Comparison of ENCODE assay signal across 17 cellular contexts in genomic region chr1:195096051-195096521, GRCh38.
DNase-seq lines count a peak whose midpoint lies in the region; ATAC-seq and TF ChIP-seq lines count a peak whose summit lies in the region.
"Had no signal": no experiment of that assay in that cellular context is flagged by ENCODE, and none has a peak within 500 bp of the region (broad histone marks: within the 10 kb centered on the region; RNA-seq: fewer than 3 reads in every experiment).

No MANE protein-coding gene starts in this region.

- H3K4me1 ChIP-seq in right atrium auricular region (no peaks in the 10 kb centered on the region), lower lobe of right lung (no peaks in the 10 kb centered on the region), aorta (ENCODE audit: control insufficient read depth in 1 of 2, insufficient read depth in 2 of 2, low read length in 2 of 2) (no peaks in the 10 kb centered on the region)

- intact Hi-C loops in Right ventricle myocardium superior (cut with DNase I) (no loop called here), lower lobe of right lung (cut with DNase I) (no loop called here), aorta (cut with DNase I) (no loop called here)

- H3K9me3 ChIP-seq in right atrium auricular region: no peaks in the 10 kb centered on the region
- H3K9me3 ChIP-seq in lower lobe of right lung: no peaks in the 10 kb centered on the region
- H3K9me3 ChIP-seq in aorta (ENCODE audit: control insufficient read depth, low read length): no peaks in the 10 kb centered on the region

- H3K36me3 ChIP-seq in right atrium auricular region (no peaks in the 10 kb centered on the region), lower lobe of right lung (no peaks in the 10 kb centered on the region), aorta (ENCODE audit: control insufficient read depth in 1 of 2, insufficient read depth in 2 of 2, low read length in 1 of 2) (no peaks in the 10 kb centered on the region)

- H3K4me3 ChIP-seq in right atrium auricular region: no peak overlapping the region
- no peak overlapping the region for H3K4me3 ChIP-seq in lower lobe of right lung
- no peak overlapping the region for H3K4me3 ChIP-seq in aorta (ENCODE audit: low read length in 2 of 2)

- H3K27ac ChIP-seq in right atrium auricular region (no peak overlapping the region), lower lobe of right lung (no peak overlapping the region), aorta (ENCODE audit: low read depth in 1 of 2, low read length in 2 of 2) (no peak overlapping the region)

- H3K27me3 ChIP-seq in right atrium auricular region: no peaks in the 10 kb centered on the region
- no peaks in the 10 kb centered on the region for H3K27me3 ChIP-seq in lower lobe of right lung (ENCODE audit: low read depth)
- H3K27me3 ChIP-seq in aorta (ENCODE audit: control insufficient read depth in 1 of 2, insufficient read depth in 2 of 2, low read length in 1 of 2): no peaks in the 10 kb centered on the region

- WGBS in aorta, 2 donors: 86 to 91% methylated on average over 9 of the region's 9 CpGs

- peak; percentile 20 for DNase-seq in Right ventricle myocardium superior
- no peak for DNase-seq in right atrium auricular region (ENCODE audit: low spot score)
- peak; percentile 28 for DNase-seq in ecto neural progenitor cell (ENCODE audit: low spot score)
- no peak for DNase-seq in lower lobe of right lung
- peak in 1 of 2 donors; percentile 52 for DNase-seq in aorta
- DNase-seq: DMS 273 treated with DMSO at 0.1 percent for 48 hours, KBM-7, NCI-H1105 treated with DMSO at 0.1 percent for 48 hours, NCI-H1694 treated with DMSO at 0.1 percent for 48 hours, NCI-H2227 treated with DMSO at 0.1 percent for 48 hours, NCI-H510A treated with DMSO at 0.1 percent for 48 hours, NCI-H774, SHP77 had no signal

- TF ChIP-seq CTCF in right atrium auricular region (IDR thresholded peaks at IDR 0.05) (no peak), lower lobe of right lung (IDR thresholded peaks at IDR 0.05) (no peak)

- no peak for ATAC-seq in Right ventricle myocardium superior (ENCODE audit: poor library complexity)
- peak; percentile 21 to 23 for ATAC-seq in lower lobe of right lung
- peak; percentile 29 for ATAC-seq in aorta (ENCODE audit: low FRiP score)
- no peak for ATAC-seq in GM21390 (IDR thresholded peaks at IDR 0.05; ENCODE audit: unreplicated experiment)
- ATAC-seq in HG03460 (IDR thresholded peaks at IDR 0.05; ENCODE audit: unreplicated experiment): no peak
- no peak for ATAC-seq in GM18498 (IDR thresholded peaks at IDR 0.05; ENCODE audit: unreplicated experiment)
- ATAC-seq: HepG2 had no signal

Comparison
In these comparisons a context has a peak if more than half of its experiments do, and no peak if none do; other contexts are left out.
1. DNase-seq: peak in Right ventricle myocardium superior (single experiment) and ecto neural progenitor cell (single experiment); none in right atrium auricular region (single experiment) and lower lobe of right lung (single experiment).
2. ATAC-seq: peak in lower lobe of right lung (2 of 2) and aorta (single experiment); none in Right ventricle myocardium superior (single experiment), GM21390 (single experiment), HG03460 (single experiment) and GM18498 (single experiment).